Comparison of ENCODE assay signal across 8 cellular contexts in genomic region chr13:23888658-23889597, GRCh38. TPM values are rescaled to one million over a fixed set of nuclear protein-coding genes. Genes with fewer than 3 reads are reported as not detected.
DNase-seq lines count a peak whose midpoint lies in the region; ATAC-seq and TF ChIP-seq lines count a peak whose summit lies in the region.

TSS of gene MIPEP (minus strand) at chr13:23889400. CDS start at chr13:23889320, 80 bp downstream.

- H3K27ac Mint-ChIP-seq in nephron progenitor cell: peak within 1 kb of the TSS; percentile 51
- peak within 1 kb of the TSS; percentile 85 to 97 for H3K27ac Mint-ChIP-seq in stimulated activated naive CD8-positive, alpha-beta T cell treated with anti-CD3 and anti-CD28 coated beads, Interleukin-15, amount 100 ng/mL, for 72 hours

- peaks cover 4% of the 10 kb centered on the region for H3K27me3 Mint-ChIP-seq in nephron progenitor cell (ENCODE audit: low read depth, poor library complexity)
- H3K27me3 Mint-ChIP-seq in stimulated activated naive CD8-positive, alpha-beta T cell treated with anti-CD3 and anti-CD28 coated beads, Interleukin-15, amount 100 ng/mL, for 72 hours: no peaks in the 10 kb centered on the region

- H3K36me3 Mint-ChIP-seq in nephron progenitor cell (ENCODE audit: low read depth): peaks cover 8% of the 10 kb centered on the region

- H3K4me1 Mint-ChIP-seq in nephron progenitor cell: peaks cover 29% of the 10 kb centered on the region
- H3K4me1 Mint-ChIP-seq in stimulated activated naive CD8-positive, alpha-beta T cell treated with anti-CD3 and anti-CD28 coated beads, Interleukin-15, amount 100 ng/mL, for 72 hours: peaks cover 32% of the 10 kb centered on the region

- H3K9me3 ChIP-seq in ES-I3 (ENCODE audit: control insufficient read depth, insufficient read depth, low read length): no peaks in the 10 kb centered on the region

- peak; percentile 96 for ATAC-seq in stimulated activated naive CD8-positive, alpha-beta T cell treated with anti-CD3 and anti-CD28 coated beads, Interleukin-15, amount 100 ng/mL, for 72 hours

- TF ChIP-seq CTCF in LNCAP (IDR thresholded peaks at IDR 0.05) (peak; percentile 71), fibroblast of the aortic adventitia (IDR thresholded peaks at IDR 0.05; ENCODE audit: insufficient read depth, low read length) (peak; percentile 84), nephron progenitor cell (IDR thresholded peaks at IDR 0.05) (peak; percentile 65)

- peak; percentile 66 for DNase-seq in GOT3 (lab: John Stamatoyannopoulos, UW)
- peak; percentile 90 to 97 for DNase-seq in SHP77 (lab: John Stamatoyannopoulos, UW)
- DNase-seq in activated effector memory CD4-positive, alpha-beta T cell treated with anti-CD3 and anti-CD28 coated beads, Interleukin-2, amount 50 U/mL, for 16 hours: peak; percentile 96
- DNase-seq in fibroblast of the aortic adventitia (ENCODE audit: low read depth): peak; percentile 91
- DNase-seq in nephron progenitor cell: peak; percentile 92
- DNase-seq in stimulated activated naive CD8-positive, alpha-beta T cell treated with anti-CD3 and anti-CD28 coated beads, Interleukin-15, amount 100 ng/mL, for 72 hours: peak; percentile 86 to 91

- no peaks in the 10 kb centered on the region for H3K9me3 Mint-ChIP-seq in nephron progenitor cell
- H3K9me3 Mint-ChIP-seq in stimulated activated naive CD8-positive, alpha-beta T cell treated with anti-CD3 and anti-CD28 coated beads, Interleukin-15, amount 100 ng/mL, for 72 hours: no peaks in the 10 kb centered on the region

- peak within 1 kb of the TSS; percentile 98 for H3K4me3 ChIP-seq in fibroblast of the aortic adventitia (ENCODE audit: low read depth, low read length)

- no peaks in the 10 kb centered on the region for H3K4me1 ChIP-seq in ES-I3 (ENCODE audit: insufficient read depth, low read length)

- H3K4me3 Mint-ChIP-seq in nephron progenitor cell: peak within 1 kb of the TSS; percentile 82
- H3K4me3 Mint-ChIP-seq in stimulated activated naive CD8-positive, alpha-beta T cell treated with anti-CD3 and anti-CD28 coated beads, Interleukin-15, amount 100 ng/mL, for 72 hours: peak within 1 kb of the TSS; percentile 95 to 99

- H3K36me3 ChIP-seq in ES-I3 (ENCODE audit: insufficient read depth, low read length): no peaks in the 10 kb centered on the region

- H3K9ac ChIP-seq in ES-I3 (ENCODE audit: low read depth, low read length): peak within 1 kb of the TSS; percentile 77

RNA-seq across cellular contexts. Expression of gene MIPEP, which starts in this region (rescaled TPM):
- 28.1 and 59.1 TPM in 2 replicates for total RNA-seq in fibroblast of the aortic adventitia (ENCODE audit: low replicate concordance)

Comparison
In these comparisons a context has a peak if more than half of its experiments do, and no peak if none do; other contexts are left out.
1. Peak in every context shown above with its lines: DNase-seq, ATAC-seq and H3K4me3 ChIP-seq.